Comparison of ENCODE assay signal across 7 cellular contexts in the genomic region with DNA sequence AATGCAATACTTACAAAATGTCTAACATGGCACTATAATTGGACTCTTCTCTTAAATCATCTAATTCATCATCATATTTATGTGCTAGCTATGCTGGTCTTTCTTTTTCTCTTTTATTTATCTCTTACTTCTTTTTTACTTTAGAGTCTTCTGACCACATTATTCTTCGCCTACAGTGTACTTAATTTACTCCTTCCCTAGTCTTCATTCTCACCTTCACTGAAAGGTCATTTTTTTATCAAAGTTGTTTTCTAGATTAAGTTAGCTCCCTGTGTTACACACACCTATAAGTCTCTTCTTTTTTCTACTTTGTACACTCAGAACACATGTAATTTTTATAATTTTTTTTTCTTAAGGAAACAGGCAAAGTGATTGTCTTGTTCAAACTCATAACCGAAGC.
"Had no signal": no experiment of that assay in that cellular context is flagged by ENCODE, and none has a peak within 500 bp of the region (broad histone marks: within the 10 kb centered on the region; RNA-seq: fewer than 3 reads in every experiment).

No MANE protein-coding gene starts in this region.

- FAIRE-seq: HTR-8/SVneo, K562 had no signal

- ATAC-seq: K562 had no signal

- DNase-seq: IMR-90, KBM-7, KG1 had no signal

- H3K4me3 ChIP-seq: K562 had no signal

- H3K9ac ChIP-seq: KMS-11 had no signal

- H3K27ac ChIP-seq: HL-60, KMS-11 had no signal

- H3K4me2 ChIP-seq: KMS-11 had no signal
